Comparison of ENCODE assay signal across 8 cellular contexts in genomic region chr19:23914402-23915286, GRCh38. TPM values are rescaled to one million over a fixed set of nuclear protein-coding genes. Genes with fewer than 3 reads are reported as not detected.
DNase-seq lines count a peak whose midpoint lies in the region; ATAC-seq and TF ChIP-seq lines count a peak whose summit lies in the region.

Gene ZNF726 (plus strand): TSS chr19:23914886. CDS start chr19:23914995, 109 bp downstream.

- no peaks in the 10 kb centered on the region for H3K36me3 ChIP-seq in GM23338 (ENCODE audit: insufficient read depth)
- H3K36me3 ChIP-seq in MG63, result peaks cover 14% of the 10 kb centered on the region

- H3K36me3 Mint-ChIP-seq in GM23338 (ENCODE audit: low read depth) (peaks cover 29% of the 10 kb centered on the region), T-helper 17 cell (ENCODE audit: low read depth) (no peaks in the 10 kb centered on the region)

- H3F3A ChIP-seq in GM23338 (replicated peaks; ENCODE audit: low read depth), result no peaks in the 10 kb centered on the region

- in situ Hi-C loops in G401 (cut with HindIII; ENCODE audit: low sequenced_read_pairs), result no loop called here

- H3K4me3 ChIP-seq in GM23338 (no peak within 1 kb of the TSS), MG63 (peak within 1 kb of the TSS; percentile 71), right cardiac atrium (ENCODE audit: low read length) (peak within 1 kb of the TSS; percentile 52), retinal pigment epithelial cell (ENCODE audit: low read length) (peak within 1 kb of the TSS; percentile 93)

- H3K4me1 Mint-ChIP-seq in GM23338 (peaks cover 5% of the 10 kb centered on the region; the same call in 2 of the 3 replicates), T-helper 17 cell (peaks cover 2% of the 10 kb centered on the region)

- H3K9me3 ChIP-seq in MG63 (no peaks in the 10 kb centered on the region), T-helper 17 cell (ENCODE audit: control insufficient read depth, low read length, poor library complexity, severe bottlenecking) (no peaks in the 10 kb centered on the region), right cardiac atrium (ENCODE audit: control insufficient read depth, low read length) (no peaks in the 10 kb centered on the region)

- no peaks in the 10 kb centered on the region for H3K27me3 ChIP-seq in GM23338 (ENCODE audit: insufficient read depth)
- H3K27me3 ChIP-seq in MG63, result no peaks in the 10 kb centered on the region
- no peaks in the 10 kb centered on the region for H3K27me3 ChIP-seq in right cardiac atrium (ENCODE audit: control insufficient read depth, insufficient read depth)

- H3K4me3 Mint-ChIP-seq in GM23338 (peak within 1 kb of the TSS; percentile 98), T-helper 17 cell (peak within 1 kb of the TSS; percentile 90)

- no peak within 1 kb of the TSS for H3K4me2 ChIP-seq in GM23338

- H3K9me2 ChIP-seq in GM23338 (ENCODE audit: insufficient read depth), result no peaks in the 10 kb centered on the region

- ATAC-seq in GM23338, result peak; percentile 94
- peak; percentile 99 for ATAC-seq in T-helper 17 cell
- ATAC-seq in right cardiac atrium, result peak; percentile 99

- H4K20me1 ChIP-seq in GM23338 (replicated peaks; ENCODE audit: insufficient read depth), result no peaks in the 10 kb centered on the region

- H2AFZ ChIP-seq in GM23338, result no peak within 1 kb of the TSS

- WGBS in right cardiac atrium, result 14% methylated on average over 44 of the region's 44 CpGs

- H3K4me1 ChIP-seq in GM23338 (ENCODE audit: insufficient read depth) (no peaks in the 10 kb centered on the region), right cardiac atrium (ENCODE audit: control insufficient read depth, insufficient read depth, low read length) (no peaks in the 10 kb centered on the region)

- H3K27ac ChIP-seq in GM23338 (ENCODE audit: low read depth) (no peak within 1 kb of the TSS), right cardiac atrium (ENCODE audit: low read length) (no peak within 1 kb of the TSS)

- DNase-seq in G401 (ENCODE audit: low spot score) (peak; percentile 96), GM23338 (ENCODE audit: low spot score) (peak; percentile 4), MG63 (peak; percentile 86), T-helper 17 cell (peak; percentile 63 to 75 (median 74)), anterior cingulate cortex (lab: John Stamatoyannopoulos, UW) (peak; percentile 27 to 95 (median 82)), right cardiac atrium (peak; percentile 84 to 94 (median 91)), retinal pigment epithelial cell (ENCODE audit: low read depth) (peak; percentile 87), cortex of kidney (lab: John Stamatoyannopoulos, UW) (no peak)

- H3K9me3 Mint-ChIP-seq in GM23338, result peaks cover 41% of the 10 kb centered on the region

- H3K27me3 Mint-ChIP-seq in GM23338 (ENCODE audit: insufficient read depth, low read depth, poor library complexity) (peaks cover 12% of the 10 kb centered on the region), T-helper 17 cell (no peaks in the 10 kb centered on the region)

- TF ChIP-seq CTCF in GM23338 (conservative IDR thresholded peaks at IDR 0.05; ENCODE audit: low read depth in 2 of 2), result no peak
- no peak for TF ChIP-seq CTCF in retinal pigment epithelial cell (conservative IDR thresholded peaks at IDR 0.05; ENCODE audit: low read depth, low read length)

- H3K27ac Mint-ChIP-seq in GM23338 (peak within 1 kb of the TSS; percentile 98), T-helper 17 cell (peak within 1 kb of the TSS; percentile 76)

- no peaks in the 10 kb centered on the region for H3K79me2 ChIP-seq in GM23338 (replicated peaks; ENCODE audit: insufficient read depth)

- intact Hi-C loops in right cardiac atrium (cut with DNase I), result no loop called here

TF ChIP-seq in GM23338, 12 proteins besides CTCF, POLR2A, EP300 and RAD21:
- TF ChIP-seq CREB1 (CRISPR knock-in tag; IDR thresholded peaks at IDR 0.05; ENCODE audit: low read depth) (peak; percentile 53), NANOG (IDR thresholded peaks at IDR 0.05; ENCODE audit: borderline replicate concordance) (no peak)
TF ChIP-seq in GM23338: peak in this region for 1.

RNA-seq across cellular contexts. Expression of gene ZNF726, which starts in this region (rescaled TPM):
- total RNA-seq in G401 (2014; rRNA removed; shearing (Covaris generic)), result 1.7 and 8.4 TPM in 2 replicates
- total RNA-seq in GM23338 (2014; rRNA removed; shearing (Covaris generic)), result 0.58 and 0.66 TPM in 2 replicates
- 0.48 TPM in 1 of 2 replicates, not detected in the other for polyA plus RNA-seq in GM23338 (2016; fragmentation: Nextera tagmentation; extraction: Ambion mirVana)
- 4.4 and 8.1 TPM in 2 replicates for total RNA-seq in MG63 (2014; rRNA removed; shearing (Covaris generic); ENCODE audit: low replicate concordance)
- 1 to 10 TPM; 2.8 to 3.3 TPM for total RNA-seq in T-helper 17 cell
- total RNA-seq in right cardiac atrium, result under 1 TPM; 0.17 to 0.51 (median 0.33) TPM
- polyA plus RNA-seq in right cardiac atrium, result 0.41 TPM

Comparison
In these comparisons a context has a peak if more than half of its experiments do, and no peak if none do; other contexts are left out.
1. Peak in DNase-seq and ATAC-seq in GM23338; RNA of the gene not detected or under 1 TPM.
2. Peak in DNase-seq, ATAC-seq and H3K4me3 ChIP-seq in right cardiac atrium; RNA of the gene not detected or under 1 TPM.